In the genomic region with DNA sequence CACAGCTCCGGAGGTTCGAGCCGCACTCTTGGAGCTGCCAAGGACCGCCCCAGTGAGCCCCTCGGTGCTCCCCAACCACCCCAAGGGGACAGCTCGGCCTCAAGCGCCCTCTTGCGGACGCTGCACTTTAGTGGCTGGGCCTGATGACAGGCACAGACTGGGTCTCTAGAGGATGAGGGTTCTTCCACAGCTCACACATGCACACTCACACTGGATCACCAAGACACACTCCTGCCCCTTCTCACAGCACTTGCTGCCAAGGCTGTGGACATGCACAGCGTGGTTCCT, we compare ENCODE assay signal across 8 cellular contexts. TPM values are rescaled to one million over a fixed set of nuclear protein-coding genes. Genes with fewer than 3 reads are reported as not detected.
DNase-seq lines count a peak whose midpoint lies in the region; ATAC-seq and TF ChIP-seq lines count a peak whose summit lies in the region.

No MANE protein-coding gene starts in this region.

- H3K4me2 ChIP-seq in SU-DHL-6 (ENCODE audit: low read depth, low read length, poor library complexity, severe bottlenecking): no peak overlapping the region

- intact Hi-C loops in head of caudate nucleus (cut with DNase I): no loop called here
- intact Hi-C loops in upper lobe of right lung (cut with DNase I): no loop called here

- H3K4me3 ChIP-seq in SU-DHL-6 (ENCODE audit: insufficient read depth, low read length, poor library complexity, severe bottlenecking) (no peak overlapping the region), upper lobe of right lung (no peak overlapping the region), coronary artery (no peak overlapping the region)

- peak; percentile 61 for TF ChIP-seq CTCF in SU-DHL-6 (IDR thresholded peaks at IDR 0.05; ENCODE audit: insufficient read depth, low read length, poor library complexity, severe bottlenecking)
- TF ChIP-seq CTCF in upper lobe of right lung (IDR thresholded peaks at IDR 0.05): peak; percentile 36
- no peak for TF ChIP-seq CTCF in coronary artery (IDR thresholded peaks at IDR 0.05)

- peaks cover 4% of the 10 kb centered on the region for H3K4me1 ChIP-seq in upper lobe of right lung

- ATAC-seq in upper lobe of right lung (peak; percentile 25), GM19328 (IDR thresholded peaks at IDR 0.05; ENCODE audit: unreplicated experiment) (no peak)

- H3K36me3 ChIP-seq in SU-DHL-6 (ENCODE audit: low read length): no peaks in the 10 kb centered on the region
- no peaks in the 10 kb centered on the region for H3K36me3 ChIP-seq in upper lobe of right lung

- H3K9me3 ChIP-seq in SU-DHL-6 (ENCODE audit: insufficient read depth, low read length) (no peaks in the 10 kb centered on the region), upper lobe of right lung (no peaks in the 10 kb centered on the region)

- H3F3A ChIP-seq in SU-DHL-6 (ENCODE audit: insufficient read depth): no peaks in the 10 kb centered on the region

- H3K27me3 ChIP-seq in SU-DHL-6 (ENCODE audit: low read length) (no peaks in the 10 kb centered on the region), upper lobe of right lung (peaks cover 54% of the 10 kb centered on the region)

- H3K79me2 ChIP-seq in SU-DHL-6 (ENCODE audit: insufficient read depth, low read length): no peaks in the 10 kb centered on the region

- no peaks in the 10 kb centered on the region for H4K20me1 ChIP-seq in SU-DHL-6 (ENCODE audit: low read depth, low read length)

- DNase-seq in AG20443 (ENCODE audit: low spot score) (peak; percentile 49), GM19240 (ENCODE audit: insufficient read length, low spot score) (peak; percentile 47), head of caudate nucleus (peak in 23 of 42 donors; percentile 7 to 57 (median 24)), upper lobe of right lung (no peak), activated gamma-delta T cell treated with Interleukin-2 at 50 U/mL for 16 hours (no peak), coronary artery (ENCODE audit: low spot score) (no peak)

- no peak overlapping the region for H3K9ac ChIP-seq in SU-DHL-6 (ENCODE audit: low read length)

- H3K9me2 ChIP-seq in SU-DHL-6 (replicated peaks; ENCODE audit: insufficient read depth, low read length): no peaks in the 10 kb centered on the region

- H2AFZ ChIP-seq in SU-DHL-6 (ENCODE audit: low read depth, low read length, severe bottlenecking): no peak overlapping the region

- H3K27ac ChIP-seq in SU-DHL-6 (ENCODE audit: low read depth, low read length) (no peak overlapping the region), upper lobe of right lung (no peak overlapping the region), coronary artery (no peak overlapping the region)

RNA-seq across cellular contexts. Expression of a gene that starts 2.1 kb away (rescaled TPM):
- total RNA-seq in upper lobe of right lung: 1.0 TPM

RNA-seq across cellular contexts. Expression of a gene that starts 59.3 kb away (rescaled TPM):
- 40.8 TPM for total RNA-seq in upper lobe of right lung

Comparison
In these comparisons a context has a peak if more than half of its experiments do, and no peak if none do; other contexts are left out.
1. DNase-seq: peak in AG20443 (single experiment), GM19240 (single experiment) and head of caudate nucleus (23 of 42); none in upper lobe of right lung (single experiment), activated gamma-delta T cell treated with Interleukin-2 at 50 U/mL for 16 hours (single experiment) and coronary artery (single experiment).